In genomic region chr19:35486268-35486708, GRCh38 we compare ENCODE assay signal across 40 cellular contexts. TPM values are rescaled to one million over a fixed set of nuclear protein-coding genes. Genes with fewer than 3 reads are reported as not detected.
"Had no signal": no experiment of that assay in that cellular context is flagged by ENCODE, and none has a peak within 500 bp of the region (broad histone marks: within the 10 kb centered on the region; RNA-seq: fewer than 3 reads in every experiment).

No MANE protein-coding gene starts in this region.

- H3K4me3 ChIP-seq: adrenal gland, body of pancreas, esophagus squamous epithelium, gastroesophageal sphincter had no signal

- ATAC-seq: activated CD4-positive, alpha-beta T cell treated with anti-CD3 and anti-CD28 coated beads for 36 hours; activated CD8-positive, alpha-beta memory T cell treated with anti-CD3 and anti-CD28 coated beads, Interleukin-2, amount 10 ng/mL, durations not matched to agents 7 days and 5 days; activated CD8-positive, alpha-beta T cell treated with anti-CD3 and anti-CD28 coated beads, Interleukin-2, amount 10 ng/mL, durations not matched to agents 7 days and 5 days; activated naive CD8-positive, alpha-beta T cell treated with anti-CD3 and anti-CD28 coated beads, Interleukin-2, amount 50 U/mL, for 24 hours; effector memory CD8-positive, alpha-beta T cell; gastroesophageal sphincter; T-helper 17 cell had no signal

- H3K4me1 ChIP-seq: adrenal gland, gastroesophageal sphincter had no signal

- H3K36me3 ChIP-seq: adrenal gland, esophagus squamous epithelium, gastroesophageal sphincter had no signal

- H3K9me3 ChIP-seq: adrenal gland, body of pancreas, esophagus squamous epithelium, gastroesophageal sphincter had no signal

- H3K27me3 ChIP-seq: adrenal gland, body of pancreas had no signal

- DNase-seq: activated CD4-positive, alpha-beta memory T cell treated with anti-CD3 and anti-CD28 coated beads for 36 hours; activated CD4-positive, alpha-beta T cell treated with anti-CD3 and anti-CD28 coated beads for 36 hours; activated CD4-positive, alpha-beta T cell treated with anti-CD3 and anti-CD28 coated beads, Interleukin-2, amount 10 ng/mL, durations not matched to agents 24 days and 14 days; activated CD4-positive, CD25-positive, alpha-beta regulatory T cell; activated CD4-positive, CD25-positive, alpha-beta regulatory T cell treated with anti-CD3 and anti-CD28 coated beads, Interleukin-2, amount 50 U/mL, for 72 hours; activated CD8-positive, alpha-beta memory T cell treated with anti-CD3 and anti-CD28 coated beads, Interleukin-2, amount 10 ng/mL, durations not matched to agents 7 days and 5 days; activated CD8-positive, alpha-beta memory T cell treated with anti-CD3 and anti-CD28 coated beads, Interleukin-2, amount 50 U/mL, for 4 hours; activated CD8-positive, alpha-beta T cell treated with anti-CD3 and anti-CD28 coated beads, Interleukin-2, amount 10 ng/mL, durations not matched to agents 7 days and 5 days; activated naive CD4-positive, alpha-beta T cell treated with anti-CD3 and anti-CD28 coated beads for 36 hours; activated naive CD8-positive, alpha-beta T cell treated with anti-CD3 and anti-CD28 coated beads for 36 hours; activated naive CD8-positive, alpha-beta T cell treated with anti-CD3 and anti-CD28 coated beads, Interleukin-2, amount 50 U/mL, for 24 hours; activated T-cell treated with anti-CD3 and anti-CD28 coated beads, Interleukin-2, amount 50 U/mL, for 1 hour; activated T-cell treated with anti-CD3 and anti-CD28 coated beads, Interleukin-2, amount 50 U/mL, for 48 hours; amygdala; aorta; caudate nucleus; cortex of kidney; effector CD4-positive, alpha-beta T cell; effector memory CD8-positive, alpha-beta T cell; esophagus squamous epithelium; foreskin melanocyte; head of caudate nucleus; T-helper 1 cell; T-helper 17 cell; T1000 had no signal

- H3K27ac ChIP-seq: adrenal gland, epithelial cell of prostate, esophagus squamous epithelium, gastroesophageal sphincter had no signal

- FAIRE-seq: colon, endometrium, endothelial cell of umbilical vein had no signal

RNA-seq across cellular contexts. Expression of gene KRTDAP, which starts 4.0 kb away (rescaled TPM):
- total RNA-seq: activated CD4-positive, alpha-beta memory T cell treated with anti-CD3 and anti-CD28 coated beads for 36 hours; activated CD4-positive, alpha-beta T cell treated with anti-CD3 and anti-CD28 coated beads for 36 hours; activated CD4-positive, alpha-beta T cell treated with anti-CD3 and anti-CD28 coated beads, Interleukin-2, amount 10 ng/mL, durations not matched to agents 24 days and 14 days; activated CD8-positive, alpha-beta memory T cell treated with anti-CD3 and anti-CD28 coated beads for 36 hours; activated CD8-positive, alpha-beta memory T cell treated with anti-CD3 and anti-CD28 coated beads, Interleukin-2, amount 10 ng/mL, durations not matched to agents 7 days and 5 days; activated CD8-positive, alpha-beta T cell treated with anti-CD3 and anti-CD28 coated beads, Interleukin-2, amount 10 ng/mL, durations not matched to agents 7 days and 5 days; activated naive CD4-positive, alpha-beta T cell treated with anti-CD3 and anti-CD28 coated beads for 36 hours; activated naive CD8-positive, alpha-beta T cell treated with anti-CD3 and anti-CD28 coated beads for 36 hours; activated T-helper 1 cell treated with anti-CD3 and anti-CD28 coated beads, Interleukin-12 subunit alpha, Interleukin-12 subunit beta, Interleukin-2, Interleukin-4 antibody, amounts not matched to agents 30 ng/mL and 10 ng/mL and 1 ng/mL, durations not matched to agents 14 hours and 24 hours and 36 hours; activated T-helper 2 cell treated with anti-CD3 and anti-CD28 coated beads, Interferon-gamma antibody, Interleukin-2, Interleukin-4, amounts not matched to agents 10 μg/mL and 5 μg/mL and 100 μg/mL, durations not matched to agents 14 hours and 24 hours and 36 hours; adrenal gland; aorta; body of pancreas; chondrocyte; dermis blood vessel endothelial cell; endothelial cell of umbilical vein; fibroblast of lung; fibroblast of villous mesenchyme; gastroesophageal sphincter; T-helper 17 cell had no signal
- polyA plus RNA-seq: adrenal gland, aorta, endothelial cell of umbilical vein, fibroblast of lung had no signal

RNA-seq across cellular contexts. Expression of gene DMKN, which starts 27.2 kb away (rescaled TPM):
- total RNA-seq: activated CD4-positive, alpha-beta T cell treated with anti-CD3 and anti-CD28 coated beads, Interleukin-2, amount 10 ng/mL, durations not matched to agents 24 days and 14 days; activated CD8-positive, alpha-beta memory T cell treated with anti-CD3 and anti-CD28 coated beads, Interleukin-2, amount 10 ng/mL, durations not matched to agents 7 days and 5 days; activated CD8-positive, alpha-beta T cell treated with anti-CD3 and anti-CD28 coated beads, Interleukin-2, amount 10 ng/mL, durations not matched to agents 7 days and 5 days; activated T-helper 1 cell treated with anti-CD3 and anti-CD28 coated beads, Interleukin-12 subunit alpha, Interleukin-12 subunit beta, Interleukin-2, Interleukin-4 antibody, amounts not matched to agents 30 ng/mL and 10 ng/mL and 1 ng/mL, durations not matched to agents 14 hours and 24 hours and 36 hours; endothelial cell of umbilical vein; T-helper 17 cell had no signal
- polyA plus RNA-seq: endothelial cell of umbilical vein had no signal

RNA-seq across cellular contexts. Expression of gene FFAR2, which starts 38.2 kb away (rescaled TPM):
- total RNA-seq: activated CD4-positive, alpha-beta memory T cell treated with anti-CD3 and anti-CD28 coated beads for 36 hours; activated CD4-positive, alpha-beta T cell treated with anti-CD3 and anti-CD28 coated beads for 36 hours; activated CD4-positive, alpha-beta T cell treated with anti-CD3 and anti-CD28 coated beads, Interleukin-2, amount 10 ng/mL, durations not matched to agents 24 days and 14 days; activated CD8-positive, alpha-beta memory T cell treated with anti-CD3 and anti-CD28 coated beads for 36 hours; activated CD8-positive, alpha-beta memory T cell treated with anti-CD3 and anti-CD28 coated beads, Interleukin-2, amount 10 ng/mL, durations not matched to agents 7 days and 5 days; activated CD8-positive, alpha-beta T cell treated with anti-CD3 and anti-CD28 coated beads, Interleukin-2, amount 10 ng/mL, durations not matched to agents 7 days and 5 days; activated naive CD4-positive, alpha-beta T cell treated with anti-CD3 and anti-CD28 coated beads for 36 hours; activated naive CD8-positive, alpha-beta T cell treated with anti-CD3 and anti-CD28 coated beads for 36 hours; activated T-helper 1 cell treated with anti-CD3 and anti-CD28 coated beads, Interleukin-12 subunit alpha, Interleukin-12 subunit beta, Interleukin-2, Interleukin-4 antibody, amounts not matched to agents 30 ng/mL and 10 ng/mL and 1 ng/mL, durations not matched to agents 14 hours and 24 hours and 36 hours; activated T-helper 2 cell treated with anti-CD3 and anti-CD28 coated beads, Interferon-gamma antibody, Interleukin-2, Interleukin-4, amounts not matched to agents 10 μg/mL and 5 μg/mL and 100 μg/mL, durations not matched to agents 14 hours and 24 hours and 36 hours; body of pancreas; chondrocyte; dermis blood vessel endothelial cell; endothelial cell of umbilical vein; fibroblast of lung; fibroblast of villous mesenchyme had no signal
- polyA plus RNA-seq: endothelial cell of umbilical vein, fibroblast of lung had no signal

RNA-seq across cellular contexts. Expression of gene SBSN, which starts 41.8 kb away (rescaled TPM):
- total RNA-seq: activated CD4-positive, alpha-beta T cell treated with anti-CD3 and anti-CD28 coated beads for 36 hours; activated CD4-positive, alpha-beta T cell treated with anti-CD3 and anti-CD28 coated beads, Interleukin-2, amount 10 ng/mL, durations not matched to agents 24 days and 14 days; activated CD8-positive, alpha-beta memory T cell treated with anti-CD3 and anti-CD28 coated beads for 36 hours; activated CD8-positive, alpha-beta memory T cell treated with anti-CD3 and anti-CD28 coated beads, Interleukin-2, amount 10 ng/mL, durations not matched to agents 7 days and 5 days; activated CD8-positive, alpha-beta T cell treated with anti-CD3 and anti-CD28 coated beads, Interleukin-2, amount 10 ng/mL, durations not matched to agents 7 days and 5 days; activated naive CD4-positive, alpha-beta T cell treated with anti-CD3 and anti-CD28 coated beads for 36 hours; activated naive CD8-positive, alpha-beta T cell treated with anti-CD3 and anti-CD28 coated beads for 36 hours; activated T-helper 1 cell treated with anti-CD3 and anti-CD28 coated beads, Interleukin-12 subunit alpha, Interleukin-12 subunit beta, Interleukin-2, Interleukin-4 antibody, amounts not matched to agents 30 ng/mL and 10 ng/mL and 1 ng/mL, durations not matched to agents 14 hours and 24 hours and 36 hours; activated T-helper 2 cell treated with anti-CD3 and anti-CD28 coated beads, Interferon-gamma antibody, Interleukin-2, Interleukin-4, amounts not matched to agents 10 μg/mL and 5 μg/mL and 100 μg/mL, durations not matched to agents 14 hours and 24 hours and 36 hours; adrenal gland; aorta; body of pancreas; dermis blood vessel endothelial cell; endothelial cell of umbilical vein; fibroblast of villous mesenchyme; T-helper 17 cell had no signal
- polyA plus RNA-seq: endothelial cell of umbilical vein had no signal

RNA-seq across cellular contexts. Expression of gene GAPDHS, which starts 47.0 kb away (rescaled TPM):
- total RNA-seq: activated CD4-positive, alpha-beta memory T cell treated with anti-CD3 and anti-CD28 coated beads for 36 hours; activated CD4-positive, alpha-beta T cell treated with anti-CD3 and anti-CD28 coated beads for 36 hours; activated CD4-positive, alpha-beta T cell treated with anti-CD3 and anti-CD28 coated beads, Interleukin-2, amount 10 ng/mL, durations not matched to agents 24 days and 14 days; activated CD8-positive, alpha-beta memory T cell treated with anti-CD3 and anti-CD28 coated beads for 36 hours; activated CD8-positive, alpha-beta memory T cell treated with anti-CD3 and anti-CD28 coated beads, Interleukin-2, amount 10 ng/mL, durations not matched to agents 7 days and 5 days; activated CD8-positive, alpha-beta T cell treated with anti-CD3 and anti-CD28 coated beads, Interleukin-2, amount 10 ng/mL, durations not matched to agents 7 days and 5 days; activated naive CD4-positive, alpha-beta T cell treated with anti-CD3 and anti-CD28 coated beads for 36 hours; activated naive CD8-positive, alpha-beta T cell treated with anti-CD3 and anti-CD28 coated beads for 36 hours; activated T-helper 1 cell treated with anti-CD3 and anti-CD28 coated beads, Interleukin-12 subunit alpha, Interleukin-12 subunit beta, Interleukin-2, Interleukin-4 antibody, amounts not matched to agents 30 ng/mL and 10 ng/mL and 1 ng/mL, durations not matched to agents 14 hours and 24 hours and 36 hours; activated T-helper 2 cell treated with anti-CD3 and anti-CD28 coated beads, Interferon-gamma antibody, Interleukin-2, Interleukin-4, amounts not matched to agents 10 μg/mL and 5 μg/mL and 100 μg/mL, durations not matched to agents 14 hours and 24 hours and 36 hours; adrenal gland; aorta; body of pancreas; chondrocyte; dermis blood vessel endothelial cell; endothelial cell of umbilical vein; esophagus squamous epithelium; fibroblast of lung; fibroblast of villous mesenchyme; gastroesophageal sphincter; T-helper 17 cell had no signal
- polyA plus RNA-seq: adrenal gland, aorta, endothelial cell of umbilical vein, esophagus, fibroblast of lung had no signal
